23 cellular contexts compared by ENCODE assay signal in the genomic region with DNA sequence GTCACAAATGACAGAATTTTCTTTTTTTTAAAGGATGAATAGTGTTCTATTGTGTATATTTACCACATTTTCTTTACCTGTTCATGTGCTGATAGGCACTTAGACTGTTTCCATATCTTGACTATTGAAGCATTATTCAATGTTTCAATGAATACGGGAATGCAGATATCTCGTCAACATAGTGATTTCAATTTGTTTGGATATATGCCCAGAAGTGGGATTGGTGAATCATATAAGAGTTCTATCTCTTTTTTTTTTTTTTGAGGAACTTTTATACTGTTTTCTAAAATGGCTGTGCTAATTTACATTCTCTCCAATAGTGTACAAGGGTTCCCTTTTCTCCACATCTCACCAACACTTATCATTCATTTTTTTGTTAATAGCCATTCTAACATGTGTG.
DNase-seq lines count a peak whose midpoint lies in the region; FAIRE-seq and TF ChIP-seq lines count a peak whose summit lies in the region.
"Had no signal": no experiment of that assay in that cellular context is flagged by ENCODE, and none has a peak within 500 bp of the region (broad histone marks: within the 10 kb centered on the region; RNA-seq: fewer than 3 reads in every experiment).

No MANE protein-coding gene starts in this region.

- no peak overlapping the region for H3K27ac Mint-ChIP-seq in astrocyte (ENCODE audit: unreplicated experiment)

- H3K79me2 ChIP-seq in astrocyte (ENCODE audit: insufficient read depth, low read length): no peaks in the 10 kb centered on the region

- H3K36me3 ChIP-seq in astrocyte (ENCODE audit: insufficient read depth, low read length) (no peaks in the 10 kb centered on the region), adrenal gland (replicated peaks in 1 of 2) (no peaks in the 10 kb centered on the region), mesenchymal stem cell (ENCODE audit: control insufficient read depth in 1 of 2, insufficient read depth in 2 of 2, low read depth in 1 of 2, low read length in 2 of 2) (no peaks in the 10 kb centered on the region)
- H3K36me3 ChIP-seq: HAP-1, SJCRH30 had no signal

- H3K4me2 ChIP-seq in astrocyte (ENCODE audit: low read length) (no peak overlapping the region), mesenchymal stem cell (ENCODE audit: low read length, poor library complexity, severe bottlenecking) (no peak overlapping the region)

- H3K27me3 Mint-ChIP-seq in astrocyte (ENCODE audit: low read depth, unreplicated experiment): no peaks in the 10 kb centered on the region
- H3K27me3 Mint-ChIP-seq: IgD-negative memory B cell had no signal

- H3K9ac ChIP-seq in astrocyte (ENCODE audit: low read length) (no peak overlapping the region), mesenchymal stem cell (ENCODE audit: low read length) (no peak overlapping the region)

- no peak for TF ChIP-seq POLR2A in adrenal gland (IDR thresholded peaks at IDR 0.05)

- no peak overlapping the region for H3K4ac ChIP-seq in mesenchymal stem cell (ENCODE audit: low read depth in 1 of 2, low read length in 2 of 2)

- H3K4me3 Mint-ChIP-seq in astrocyte (ENCODE audit: unreplicated experiment): no peak overlapping the region
- H3K4me3 Mint-ChIP-seq: IgD-negative memory B cell had no signal

- no peak overlapping the region for H3K14ac ChIP-seq in mesenchymal stem cell (ENCODE audit: low read length in 2 of 2)

- H3K9me3 ChIP-seq in astrocyte (ENCODE audit: insufficient read depth, low read depth, low read length) (no peaks in the 10 kb centered on the region), adrenal gland (replicated peaks in 1 of 3) (peaks cover 0 to 3% (median 0%) of the 10 kb centered on the region in 3 donors), mesenchymal stem cell (ENCODE audit: control insufficient read depth, low read length) (peaks cover 4% of the 10 kb centered on the region)
- H3K9me3 ChIP-seq: HAP-1, SJCRH30 had no signal

- no peak overlapping the region for H3K27ac ChIP-seq in astrocyte (ENCODE audit: low read depth, low read length)
- no peak overlapping the region for H3K27ac ChIP-seq in adrenal gland
- no peak overlapping the region for H3K27ac ChIP-seq in mesenchymal stem cell (ENCODE audit: low read length, poor library complexity, severe bottlenecking)
- H3K27ac ChIP-seq: SJCRH30 had no signal

- no peak overlapping the region for H2BK15ac ChIP-seq in mesenchymal stem cell (ENCODE audit: low read depth, poor library complexity, severe bottlenecking)

- no peaks in the 10 kb centered on the region for H3K79me1 ChIP-seq in mesenchymal stem cell (replicated peaks; ENCODE audit: low read length, poor library complexity, severe bottlenecking)

- H2BK120ac ChIP-seq in mesenchymal stem cell (ENCODE audit: low read depth, low read length): no peak overlapping the region

- WGBS in adrenal gland, 4 donors: 54 to 68% (median 59%) methylated on average over 2 of the region's 2 CpGs
- WGBS in mesenchymal stem cell: 100% methylated on average over 2 of the region's 2 CpGs

- no peaks in the 10 kb centered on the region for H3K27me3 ChIP-seq in astrocyte (ENCODE audit: insufficient read depth, low read length)
- no peaks in the 10 kb centered on the region for H3K27me3 ChIP-seq in adrenal gland
- H3K27me3 ChIP-seq in mesenchymal stem cell (ENCODE audit: control insufficient read depth in 1 of 2, insufficient read depth in 1 of 2, low read length in 2 of 2): no peaks in the 10 kb centered on the region
- H3K27me3 ChIP-seq: SJCRH30 had no signal

- intact Hi-C loops in adrenal gland (cut with DNase I): no loop called here

- DNase-seq in EH (ENCODE audit: low read depth): peak; percentile 30
- peak; percentile 40 for DNase-seq in HS-27A (ENCODE audit: low read depth)
- DNase-seq in astrocyte (ENCODE audit: low read depth): peak; percentile 51
- DNase-seq in fibroblast of mammary gland (ENCODE audit: low read depth): peak; percentile 74
- no peak for DNase-seq in NCI-H1105 (lab: John Stamatoyannopoulos, UW)
- no peak for DNase-seq in adrenal gland
- DNase-seq in mesenchymal stem cell: no peak
- DNase-seq in AML-193 (lab: John Stamatoyannopoulos, UW): no peak
- DNase-seq: 8988T, ACHN, Calu3, DMS79 treated with DMSO at 0.1 percent for 48 hours, GOT3, NCI-H1105 treated with DMSO at 0.1 percent for 48 hours, NCI-H146, NCI-H1930, NCI-H2107, NCI-H446, NCI-H524 treated with DMSO at 0.1 percent for 48 hours, NCI-H774, SJCRH30 had no signal

- no peak overlapping the region for H2BK5ac ChIP-seq in mesenchymal stem cell (ENCODE audit: low read depth, low read length, poor library complexity, severe bottlenecking)

- H4K8ac ChIP-seq in mesenchymal stem cell (ENCODE audit: low read length): no peak overlapping the region

- no peak overlapping the region for H2AFZ ChIP-seq in astrocyte (ENCODE audit: low read depth, low read length)
- no peak overlapping the region for H2AFZ ChIP-seq in mesenchymal stem cell (ENCODE audit: low read depth, low read length)

- H3K36me3 Mint-ChIP-seq in astrocyte (ENCODE audit: low read depth, unreplicated experiment): no peaks in the 10 kb centered on the region
- H3K36me3 Mint-ChIP-seq: IgD-negative memory B cell had no signal

- H2BK12ac ChIP-seq in mesenchymal stem cell (ENCODE audit: low read length in 2 of 2): no peak overlapping the region

- FAIRE-seq in astrocyte (lab: Jason Lieb, UNC): peak; percentile 47

- no peaks in the 10 kb centered on the region for H4K20me1 ChIP-seq in astrocyte (ENCODE audit: insufficient read depth, low read length)

- no peak for TF ChIP-seq CTCF in astrocyte (IDR thresholded peaks at IDR 0.05; ENCODE audit: insufficient read depth, low read depth, low read length)
- no peak for TF ChIP-seq CTCF in fibroblast of mammary gland (conservative IDR thresholded peaks at IDR 0.05; ENCODE audit: control insufficient read depth, insufficient read depth, low read depth, low read length)
- no peak for TF ChIP-seq CTCF in adrenal gland (IDR thresholded peaks at IDR 0.05)

- no peak overlapping the region for H2AK5ac ChIP-seq in mesenchymal stem cell (ENCODE audit: low read length, severe bottlenecking)

- H3K9me3 Mint-ChIP-seq in astrocyte (ENCODE audit: unreplicated experiment): no peaks in the 10 kb centered on the region

- no peak overlapping the region for H4K91ac ChIP-seq in mesenchymal stem cell (ENCODE audit: low read length)

- H3K4me1 Mint-ChIP-seq in astrocyte (ENCODE audit: low read depth, unreplicated experiment): no peaks in the 10 kb centered on the region

- H3K4me1 ChIP-seq in astrocyte (ENCODE audit: insufficient read depth, low read length): no peaks in the 10 kb centered on the region
- no peaks in the 10 kb centered on the region for H3K4me1 ChIP-seq in adrenal gland (replicated peaks in 1 of 2)
- no peaks in the 10 kb centered on the region for H3K4me1 ChIP-seq in mesenchymal stem cell (ENCODE audit: control insufficient read depth, insufficient read depth, low read depth, low read length)
- H3K4me1 ChIP-seq: HAP-1 had no signal

- H3K4me3 ChIP-seq in astrocyte (ENCODE audit: insufficient read depth, low read depth, low read length): no peak overlapping the region
- no peak overlapping the region for H3K4me3 ChIP-seq in fibroblast of mammary gland (ENCODE audit: control insufficient read depth, low read depth, low read length)
- H3K4me3 ChIP-seq in adrenal gland: no peak overlapping the region
- H3K4me3 ChIP-seq in mesenchymal stem cell (ENCODE audit: insufficient read depth in 1 of 2, low read depth in 1 of 2, low read length in 2 of 2): no peak overlapping the region
- H3K4me3 ChIP-seq: HAP-1, SJCRH30 had no signal

- H3K23ac ChIP-seq in mesenchymal stem cell (ENCODE audit: low read length in 2 of 2): no peak overlapping the region

- H3K18ac ChIP-seq in mesenchymal stem cell (ENCODE audit: low read depth in 1 of 2, low read length in 2 of 2): no peak overlapping the region

Comparison
In these comparisons a context has a peak if more than half of its experiments do, and no peak if none do; other contexts are left out.
1. DNase-seq: peak in EH (single experiment), HS-27A (single experiment), astrocyte (single experiment) and fibroblast of mammary gland (single experiment); none in NCI-H1105 (single experiment), adrenal gland (0 of 7), mesenchymal stem cell (single experiment) and AML-193 (0 of 2).